Comparison of ENCODE assay signal across 17 cellular contexts in the genomic region with DNA sequence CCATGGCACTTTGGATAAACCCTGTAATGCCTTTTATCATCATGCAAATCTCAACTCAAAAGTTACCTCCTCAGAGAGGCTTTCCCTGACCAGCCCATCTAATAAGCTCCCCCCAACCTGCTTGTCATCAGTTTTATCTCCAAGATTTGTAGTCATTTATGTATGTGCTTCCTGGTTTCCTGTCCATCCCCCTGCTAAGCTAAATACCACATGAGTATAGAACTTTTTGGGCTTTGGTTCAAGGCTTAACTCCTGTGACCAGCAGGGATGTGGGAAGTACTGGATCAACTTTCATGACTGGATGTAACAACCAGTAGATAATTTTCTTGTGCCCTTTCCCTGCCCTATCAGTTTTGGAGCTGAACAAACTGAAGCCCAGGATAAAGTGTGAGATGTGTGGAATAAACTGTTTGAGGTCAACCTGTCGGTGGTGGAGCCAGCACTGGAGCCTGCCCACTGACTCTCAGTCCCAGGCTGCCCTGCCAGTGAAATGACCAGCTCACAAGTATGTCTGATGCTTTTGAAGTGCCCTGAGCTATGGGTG.
"Had no signal": no experiment of that assay in that cellular context is flagged by ENCODE, and none has a peak within 500 bp of the region (broad histone marks: within the 10 kb centered on the region; RNA-seq: fewer than 3 reads in every experiment).

No MANE protein-coding gene starts in this region.

- H3K4me1 ChIP-seq: gastrocnemius medialis, tibial artery, upper lobe of left lung, vagina had no signal

- H3K36me3 ChIP-seq: gastrocnemius medialis, neutrophil, spleen, tibial artery, upper lobe of left lung, vagina had no signal

- H3K4me3 ChIP-seq: dorsolateral prefrontal cortex, gastrocnemius medialis, spleen, tibial artery, upper lobe of left lung, vagina had no signal

- H3K9me3 ChIP-seq: gastrocnemius medialis, neutrophil, spleen, upper lobe of left lung, vagina had no signal

- H3K27ac ChIP-seq: dorsolateral prefrontal cortex, gastrocnemius medialis, neutrophil, spleen, tibial artery, upper lobe of left lung, vagina had no signal

- H3K27me3 ChIP-seq: dorsolateral prefrontal cortex, gastrocnemius medialis, neutrophil, tibial artery, upper lobe of left lung, vagina had no signal

- DNase-seq: cortex of kidney; dorsolateral prefrontal cortex; effector CD8-positive, alpha-beta T cell; gastrocnemius medialis; immature natural killer cell; left colon; mammary epithelial cell; naive B cell; posterior cingulate gyrus; spleen; stimulated activated CD4-positive, alpha-beta T cell treated with anti-CD3 and anti-CD28 coated beads, Interleukin-15, amount 100 ng/mL, for 24 hours; stimulated activated CD4-positive, alpha-beta T cell treated with anti-CD3 and anti-CD28 coated beads, Interleukin-1b, Interleukin-23, amount 100 ng/mL, for 48 hours; stimulated activated CD4-positive, alpha-beta T cell treated with anti-CD3 and anti-CD28 coated beads, Interleukin-4, amount 100 ng/mL, for 24 hours; tibial artery; upper lobe of left lung had no signal
